Comparison of ENCODE assay signal across 8 cellular contexts in the genomic region with DNA sequence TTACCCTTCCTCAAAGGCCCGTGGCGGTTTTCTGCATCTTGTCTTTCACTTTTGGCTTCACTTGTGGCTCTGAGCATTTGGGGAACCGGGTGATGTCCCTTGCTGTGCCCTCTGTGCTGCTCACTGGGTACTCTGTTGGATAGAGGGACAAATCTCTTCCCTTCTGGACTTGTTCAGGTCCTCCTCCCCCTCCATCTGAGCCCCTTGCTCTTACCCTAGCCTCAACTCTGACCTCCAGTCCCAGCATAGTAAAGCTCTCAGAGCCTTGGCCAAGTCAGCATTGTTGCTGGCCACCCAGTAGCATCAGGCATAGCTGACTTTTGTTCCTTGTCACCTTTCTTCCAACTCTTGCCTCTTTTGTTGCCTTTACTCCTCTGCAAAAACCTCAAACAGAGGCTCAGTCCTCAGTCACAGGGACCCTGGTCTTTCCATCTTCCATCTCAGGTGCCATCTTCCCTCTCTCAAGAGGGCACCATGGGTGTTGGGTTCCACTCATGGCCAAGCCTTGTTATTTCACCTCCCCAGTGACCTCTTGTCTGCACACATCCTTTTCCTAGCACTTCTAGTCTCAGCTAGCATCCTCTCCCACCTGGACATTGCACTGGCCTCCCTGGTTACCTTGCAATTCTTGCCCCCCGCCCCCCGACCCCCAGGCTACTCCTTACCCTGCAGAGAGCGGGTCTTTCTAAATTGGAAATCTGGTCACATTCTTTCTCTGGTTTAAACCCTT. TPM values are rescaled to one million over a fixed set of nuclear protein-coding genes. Genes with fewer than 3 reads are reported as not detected.
DNase-seq lines count a peak whose midpoint lies in the region; ATAC-seq, FAIRE-seq and TF ChIP-seq lines count a peak whose summit lies in the region.

No MANE protein-coding gene starts in this region.

- no peak overlapping the region for H2BK15ac ChIP-seq in mesenchymal stem cell (ENCODE audit: low read depth, poor library complexity, severe bottlenecking)

- peak overlapping the region; percentile 87 for H3K4me2 ChIP-seq in mesenchymal stem cell (ENCODE audit: low read length, poor library complexity, severe bottlenecking)

- H3K27ac Mint-ChIP-seq in stimulated activated memory B cell treated with anti-CD40 and anti-IgM and Interleukin-4, amounts not matched to agents 10 μg/mL and 1 μg/mL and 100 μg/mL, for 72 hours, result peak overlapping the region; percentile 99

- WGBS in mesenchymal stem cell, result 50% methylated on average over 6 of the region's 6 CpGs

- intact Hi-C loops in breast epithelium (cut with DNase I; ENCODE audit: low total_unique reads), result no loop called here

- H3K4me1 ChIP-seq in breast epithelium, result peaks cover 9 to 12% of the 10 kb centered on the region in 2 donors
- peaks cover 29% of the 10 kb centered on the region for H3K4me1 ChIP-seq in mesenchymal stem cell (ENCODE audit: control insufficient read depth, insufficient read depth, low read depth, low read length)

- peaks cover 61% of the 10 kb centered on the region for H3K4me1 Mint-ChIP-seq in stimulated activated memory B cell treated with anti-CD40 and anti-IgM and Interleukin-4, amounts not matched to agents 10 μg/mL and 1 μg/mL and 100 μg/mL, for 72 hours

- no peak for TF ChIP-seq CTCF in breast epithelium (IDR thresholded peaks at IDR 0.05)

- peak overlapping the region; percentile 7 to 48 for H2BK12ac ChIP-seq in mesenchymal stem cell (ENCODE audit: low read length in 2 of 2)

- peak overlapping the region; percentile 100 for H3K4me3 Mint-ChIP-seq in stimulated activated memory B cell treated with anti-CD40 and anti-IgM and Interleukin-4, amounts not matched to agents 10 μg/mL and 1 μg/mL and 100 μg/mL, for 72 hours

- H3K4me3 ChIP-seq in SK-N-MC, result peak overlapping the region; percentile 87
- H3K4me3 ChIP-seq in breast epithelium, result peak overlapping the region; percentile 84 to 89 (median 86)
- peak overlapping the region; percentile 95 to 98 for H3K4me3 ChIP-seq in mesenchymal stem cell (ENCODE audit: insufficient read depth in 1 of 2, low read depth in 1 of 2, low read length in 2 of 2)

- peak overlapping the region; percentile 81 for H4K8ac ChIP-seq in mesenchymal stem cell (ENCODE audit: low read length)

- TF ChIP-seq POLR2A in breast epithelium (IDR thresholded peaks at IDR 0.05), result no peak

- no peaks in the 10 kb centered on the region for H3K27me3 ChIP-seq in breast epithelium
- no peaks in the 10 kb centered on the region for H3K27me3 ChIP-seq in mesenchymal stem cell (ENCODE audit: control insufficient read depth in 1 of 2, insufficient read depth in 1 of 2, low read length in 2 of 2)

- H3K79me1 ChIP-seq in mesenchymal stem cell (replicated peaks; ENCODE audit: low read length, poor library complexity, severe bottlenecking), result peaks cover 17% of the 10 kb centered on the region

- H4K91ac ChIP-seq in mesenchymal stem cell (ENCODE audit: low read length), result no peak overlapping the region

- H2BK120ac ChIP-seq in mesenchymal stem cell (ENCODE audit: low read depth, low read length), result no peak overlapping the region

- no peaks in the 10 kb centered on the region for H3K9me3 ChIP-seq in SK-N-MC (ENCODE audit: low read depth, low read length)
- H3K9me3 ChIP-seq in breast epithelium, result no peaks in the 10 kb centered on the region
- no peaks in the 10 kb centered on the region for H3K9me3 ChIP-seq in mesenchymal stem cell (ENCODE audit: control insufficient read depth, low read length)

- H2AFZ ChIP-seq in mesenchymal stem cell (ENCODE audit: low read depth, low read length), result no peak overlapping the region

- peak overlapping the region in 1 of 2 experiments; percentile 85 for H3K14ac ChIP-seq in mesenchymal stem cell (ENCODE audit: low read length in 2 of 2)

- ATAC-seq in HG02943 (IDR thresholded peaks at IDR 0.05; ENCODE audit: low read depth, unreplicated experiment), result peak; percentile 54
- peak; percentile 80 for ATAC-seq in stimulated activated memory B cell treated with anti-CD40 and anti-IgM and Interleukin-4, amounts not matched to agents 10 μg/mL and 1 μg/mL and 100 μg/mL, for 72 hours

- H2AK5ac ChIP-seq in mesenchymal stem cell (ENCODE audit: low read length, severe bottlenecking), result peak overlapping the region; percentile 71

- peak overlapping the region; percentile 19 to 98 for H3K4ac ChIP-seq in mesenchymal stem cell (ENCODE audit: low read depth in 1 of 2, low read length in 2 of 2)

- no peaks in the 10 kb centered on the region for H3K27me3 Mint-ChIP-seq in stimulated activated memory B cell treated with anti-CD40 and anti-IgM and Interleukin-4, amounts not matched to agents 10 μg/mL and 1 μg/mL and 100 μg/mL, for 72 hours

- peaks cover 53% of the 10 kb centered on the region for H3K36me3 Mint-ChIP-seq in stimulated activated memory B cell treated with anti-CD40 and anti-IgM and Interleukin-4, amounts not matched to agents 10 μg/mL and 1 μg/mL and 100 μg/mL, for 72 hours

- peak; percentile 59 for DNase-seq in activated T-cell treated with anti-CD3 and anti-CD28 coated beads for 1 hour (ENCODE audit: low read depth)
- no peak for DNase-seq in activated T-cell treated with anti-CD3 and anti-CD28 coated beads, Interleukin-2, amount 50 U/mL, for 48 hours
- no peak for DNase-seq in SK-N-MC (ENCODE audit: low read depth, low spot score)
- peak in 1 of 2 donors; percentile 56 for DNase-seq in breast epithelium (ENCODE audit: low spot score in 2 of 2)
- DNase-seq in mesenchymal stem cell, result no peak
- no peak for DNase-seq in urothelium cell line (ENCODE audit: low spot score)

- peak overlapping the region; percentile 67 to 85 for H3K18ac ChIP-seq in mesenchymal stem cell (ENCODE audit: low read depth in 1 of 2, low read length in 2 of 2)

- H2BK5ac ChIP-seq in mesenchymal stem cell (ENCODE audit: low read depth, low read length, poor library complexity, severe bottlenecking), result peak overlapping the region; percentile 93

- FAIRE-seq in urothelium cell line (lab: Jason Lieb, UNC), result no peak

- H3K27ac ChIP-seq in SK-N-MC (no peak overlapping the region), breast epithelium (peak overlapping the region; percentile 89 to 98), mesenchymal stem cell (ENCODE audit: low read length, poor library complexity, severe bottlenecking) (peak overlapping the region; percentile 94)

- peak overlapping the region in 1 of 2 experiments; percentile 75 for H3K23ac ChIP-seq in mesenchymal stem cell (ENCODE audit: low read length in 2 of 2)

- H3K36me3 ChIP-seq in SK-N-MC (ENCODE audit: insufficient read depth, low read length) (no peaks in the 10 kb centered on the region), breast epithelium (no peaks in the 10 kb centered on the region), mesenchymal stem cell (ENCODE audit: control insufficient read depth in 1 of 2, insufficient read depth in 2 of 2, low read depth in 1 of 2, low read length in 2 of 2) (peaks cover 41 to 46% of the 10 kb centered on the region in 2 experiments)

- no peaks in the 10 kb centered on the region for H3K9me3 Mint-ChIP-seq in stimulated activated memory B cell treated with anti-CD40 and anti-IgM and Interleukin-4, amounts not matched to agents 10 μg/mL and 1 μg/mL and 100 μg/mL, for 72 hours

- H3K9ac ChIP-seq in SK-N-MC (ENCODE audit: insufficient read length) (no peak overlapping the region), mesenchymal stem cell (ENCODE audit: low read length) (peak overlapping the region; percentile 98)

RNA-seq across cellular contexts. Expression of a gene that starts 0.4 kb away (rescaled TPM):
- total RNA-seq in breast epithelium, result 10 to 100 TPM; 32.1 to 46.2 (median 34.1) TPM
- polyA plus RNA-seq in mesenchymal stem cell (2013, experiment 1 of 2), result 102 TPM
- 104 TPM for polyA plus RNA-seq in mesenchymal stem cell (2013, experiment 2 of 2)

RNA-seq across cellular contexts. Expression of a gene that starts 5.4 kb away (rescaled TPM):
- 1 to 10 TPM; 1.0 to 2.6 (median 1.8) TPM for total RNA-seq in breast epithelium
- 0.43 TPM for polyA plus RNA-seq in mesenchymal stem cell (2013, experiment 1 of 2)
- 0.38 TPM for polyA plus RNA-seq in mesenchymal stem cell (2013, experiment 2 of 2)

RNA-seq across cellular contexts. Expression of a gene that starts 6.9 kb away (rescaled TPM):
- 10 to 100 TPM; 11.8 to 18.6 (median 15.4) TPM for total RNA-seq in breast epithelium
- polyA plus RNA-seq in mesenchymal stem cell (2013, experiment 1 of 2), result 11.5 TPM
- polyA plus RNA-seq in mesenchymal stem cell (2013, experiment 2 of 2), result 10.8 TPM

RNA-seq across cellular contexts. Expression of a gene that starts 31.4 kb away (rescaled TPM):
- total RNA-seq in breast epithelium, result 10 to 100 TPM; 32.1 to 64.9 (median 53.6) TPM
- polyA plus RNA-seq in mesenchymal stem cell (2013, experiment 1 of 2), result 43.9 TPM
- 45.1 TPM for polyA plus RNA-seq in mesenchymal stem cell (2013, experiment 2 of 2)

RNA-seq across cellular contexts. Expression of a gene that starts 43.3 kb away (rescaled TPM):
- total RNA-seq in breast epithelium, result under 1 TPM in 1 of 3 donors, not detected in 2; 0.29 TPM
- not detected for polyA plus RNA-seq in mesenchymal stem cell (2013, experiment 1 of 2)
- not detected for polyA plus RNA-seq in mesenchymal stem cell (2013, experiment 2 of 2)
